17 cellular contexts compared by ENCODE assay signal in the genomic region with DNA sequence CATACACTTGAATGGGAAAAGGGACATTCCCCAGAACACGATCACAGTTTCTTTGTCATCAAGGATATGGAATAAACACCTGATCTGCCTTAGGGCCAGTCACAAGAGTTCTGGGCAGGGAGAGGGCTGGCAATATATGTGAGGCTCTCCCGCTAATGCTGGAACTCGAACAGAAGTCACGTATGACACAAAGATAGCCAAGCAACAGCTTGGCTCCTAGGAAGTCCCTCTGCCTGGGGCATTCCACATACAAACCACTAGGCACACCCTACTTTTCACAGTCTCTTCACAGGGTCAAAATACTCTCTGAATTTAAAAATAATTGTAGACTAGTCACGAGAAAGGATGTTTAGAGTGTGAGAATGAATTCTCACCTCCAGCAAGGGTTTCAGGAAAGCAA.
"Had no signal": no experiment of that assay in that cellular context is flagged by ENCODE, and none has a peak within 500 bp of the region (broad histone marks: within the 10 kb centered on the region; RNA-seq: fewer than 3 reads in every experiment).

No MANE protein-coding gene starts in this region.

- DNase-seq: effector CD4-positive, alpha-beta T cell; endodermal cell; glutamatergic neuron; islet precursor cell; mammary epithelial cell; naive thymus-derived CD4-positive, alpha-beta T cell; nephron progenitor cell; posterior cingulate gyrus; sigmoid colon; small intestine; stimulated activated CD4-positive, alpha-beta T cell treated with anti-CD3 and anti-CD28 coated beads, Interleukin-12 subunit alpha, Interleukin-12 subunit beta, amount 100 ng/mL, for 4 hours; stimulated activated naive CD4-positive, alpha-beta T cell treated with Interleukin-2 at 50 U/mL for 16 hours; upper lobe of left lung; uterus had no signal

- H3K27me3 ChIP-seq: gastroesophageal sphincter, right atrium auricular region, sigmoid colon, upper lobe of left lung, uterus had no signal

- H3K4me1 ChIP-seq: gastroesophageal sphincter, right atrium auricular region, sigmoid colon, upper lobe of left lung, uterus had no signal

- H3K9me3 ChIP-seq: gastroesophageal sphincter, right atrium auricular region, sigmoid colon, upper lobe of left lung, uterus had no signal

- H3K4me3 ChIP-seq: coronary artery, gastroesophageal sphincter, right atrium auricular region, sigmoid colon, upper lobe of left lung, uterus had no signal

- H3K36me3 ChIP-seq: gastroesophageal sphincter, right atrium auricular region, sigmoid colon, upper lobe of left lung, uterus had no signal
